Comparison of ENCODE assay signal across 9 cellular contexts in the genomic region with DNA sequence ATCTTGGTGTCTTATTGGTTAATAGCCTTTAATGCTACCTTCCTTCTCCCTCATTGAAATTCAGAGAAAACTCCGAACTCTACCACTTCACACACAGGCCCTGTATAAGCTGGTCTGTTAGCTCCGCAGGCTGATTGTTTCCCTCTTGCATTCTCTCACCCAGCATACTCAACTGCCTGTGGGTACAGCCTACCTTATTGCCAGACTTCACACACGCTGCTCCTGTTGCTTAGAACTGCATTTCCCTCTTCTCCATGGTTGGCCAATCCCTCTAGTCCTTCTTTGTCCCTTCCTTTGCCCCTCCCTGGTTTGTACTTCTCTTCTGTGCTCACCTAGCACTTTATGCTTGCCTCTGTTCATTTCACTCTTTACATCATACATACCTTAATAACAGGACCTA.
"Had no signal": no experiment of that assay in that cellular context is flagged by ENCODE, and none has a peak within 500 bp of the region (broad histone marks: within the 10 kb centered on the region; RNA-seq: fewer than 3 reads in every experiment).

No MANE protein-coding gene starts in this region.

- H3K4me3 Mint-ChIP-seq: HFFc6, IgD-negative memory B cell had no signal

- H2AFZ ChIP-seq: GM23248 had no signal

- H3K27me3 Mint-ChIP-seq: IgD-negative memory B cell had no signal

- H3K36me3 Mint-ChIP-seq: IgD-negative memory B cell had no signal

- H3K36me3 ChIP-seq: HAP-1 had no signal

- DNase-seq: GM23248, H7, HFFc6, KBM-7 had no signal

- H3K9me3 Mint-ChIP-seq: HFFc6, IgD-negative memory B cell had no signal

- FAIRE-seq: HepG2, HTR-8/SVneo had no signal

- H3K9ac ChIP-seq: GM23248 had no signal

- H3K27ac Mint-ChIP-seq: HFFc6, IgD-negative memory B cell had no signal

- H3K4me3 ChIP-seq: GM23248, HAP-1 had no signal

- H3K27ac ChIP-seq: GM23248 had no signal

- H3K4me1 Mint-ChIP-seq: IgD-negative memory B cell had no signal

- ATAC-seq: HCT116, HepG2 had no signal

- H3K4me1 ChIP-seq: HAP-1 had no signal

- H3K9me3 ChIP-seq: HAP-1 had no signal
